Comparison of ENCODE assay signal across 1 cellular context in the genomic region with DNA sequence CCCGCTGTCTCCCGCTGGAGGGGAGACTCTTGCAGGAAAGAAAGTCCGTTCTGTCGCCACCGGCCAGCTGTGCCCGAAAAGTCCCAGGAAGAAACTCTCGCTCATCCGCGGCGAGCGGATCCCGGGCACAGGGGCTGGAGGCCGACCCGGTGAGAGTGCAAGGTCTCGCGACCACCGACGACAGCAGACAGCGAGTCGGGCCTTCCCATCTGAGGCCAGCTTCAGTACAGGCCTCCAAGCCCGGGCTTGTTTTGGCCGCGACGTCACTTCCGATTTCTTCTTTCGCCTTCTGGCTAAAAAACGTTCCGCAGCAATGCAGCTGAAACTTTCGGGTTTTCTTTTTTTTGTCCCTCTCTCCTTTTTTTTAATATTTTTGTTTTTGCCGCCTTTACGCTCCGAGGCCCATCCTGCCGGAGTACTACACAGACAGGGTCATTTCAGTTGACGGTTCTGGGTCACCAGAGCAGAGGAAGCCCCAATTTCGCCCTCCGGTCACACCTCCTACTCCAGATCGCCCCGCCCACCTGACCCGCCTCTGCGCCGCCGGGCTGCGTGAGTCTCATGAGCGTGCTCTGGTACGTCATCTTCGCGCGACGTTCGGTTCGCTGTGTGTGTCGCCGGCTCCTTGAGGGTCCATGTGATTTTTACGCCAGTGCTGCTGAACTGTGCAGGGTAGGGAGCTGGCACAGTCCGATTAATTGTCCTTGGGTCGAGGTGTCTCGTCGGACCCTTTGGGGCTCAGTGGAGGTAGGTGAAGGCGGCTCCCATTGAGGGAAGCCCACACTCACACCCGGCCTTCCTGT.
TF ChIP-seq lines count a peak whose summit lies in the region.

A gene with protein sequence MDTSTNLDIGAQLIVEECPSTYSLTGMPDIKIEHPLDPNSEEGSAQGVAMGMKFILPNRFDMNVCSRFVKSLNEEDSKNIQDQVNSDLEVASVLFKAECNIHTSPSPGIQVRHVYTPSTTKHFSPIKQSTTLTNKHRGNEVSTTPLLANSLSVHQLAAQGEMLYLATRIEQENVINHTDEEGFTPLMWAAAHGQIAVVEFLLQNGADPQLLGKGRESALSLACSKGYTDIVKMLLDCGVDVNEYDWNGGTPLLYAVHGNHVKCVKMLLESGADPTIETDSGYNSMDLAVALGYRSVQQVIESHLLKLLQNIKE (minus strand): TSS at position 474 of the 803 bp plus-strand sequence. CDS start 2,758 bp downstream, outside the sequence.
A gene with protein sequence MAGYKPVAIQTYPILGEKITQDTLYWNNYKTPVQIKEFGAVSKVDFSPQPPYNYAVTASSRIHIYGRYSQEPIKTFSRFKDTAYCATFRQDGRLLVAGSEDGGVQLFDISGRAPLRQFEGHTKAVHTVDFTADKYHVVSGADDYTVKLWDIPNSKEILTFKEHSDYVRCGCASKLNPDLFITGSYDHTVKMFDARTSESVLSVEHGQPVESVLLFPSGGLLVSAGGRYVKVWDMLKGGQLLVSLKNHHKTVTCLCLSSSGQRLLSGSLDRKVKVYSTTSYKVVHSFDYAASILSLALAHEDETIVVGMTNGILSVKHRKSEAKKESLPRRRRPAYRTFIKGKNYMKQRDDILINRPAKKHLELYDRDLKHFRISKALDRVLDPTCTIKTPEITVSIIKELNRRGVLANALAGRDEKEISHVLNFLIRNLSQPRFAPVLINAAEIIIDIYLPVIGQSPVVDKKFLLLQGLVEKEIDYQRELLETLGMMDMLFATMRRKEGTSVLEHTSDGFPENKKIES (plus strand): TSS at position 578 of the 803 bp plus-strand sequence. CDS start 1,602 bp downstream, outside the sequence.

TF ChIP-seq in H1, 55 proteins besides CTCF, POLR2A, EP300 and RAD21 (continued from another document):
- no peak for TF ChIP-seq GABPA (IDR thresholded peaks at IDR 0.05; ENCODE audit: borderline replicate concordance, insufficient read depth, low read length)
- no peak for TF ChIP-seq CBX8 (IDR thresholded peaks at IDR 0.05; ENCODE audit: borderline replicate concordance, low read depth, low read length)
- peak; percentile 27; the same call in 1 of the 2 replicates for TF ChIP-seq NRF1 (IDR thresholded peaks at IDR 0.05; ENCODE audit: low read depth, low read length)
- TF ChIP-seq RFX5 (IDR thresholded peaks at IDR 0.05; ENCODE audit: borderline replicate concordance, low read depth, low read length) = no peak
- TF ChIP-seq, protein P1, sequence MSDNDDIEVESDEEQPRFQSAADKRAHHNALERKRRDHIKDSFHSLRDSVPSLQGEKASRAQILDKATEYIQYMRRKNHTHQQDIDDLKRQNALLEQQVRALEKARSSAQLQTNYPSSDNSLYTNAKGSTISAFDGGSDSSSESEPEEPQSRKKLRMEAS (IDR thresholded peaks at IDR 0.05) = peak; percentile 92
- no peak for TF ChIP-seq POU5F1 (IDR thresholded peaks at IDR 0.05; ENCODE audit: low read depth, low read length)
TF ChIP-seq in H1: peak in this region for 20.
